1 cellular context compared by ENCODE assay signal in the genomic region with DNA sequence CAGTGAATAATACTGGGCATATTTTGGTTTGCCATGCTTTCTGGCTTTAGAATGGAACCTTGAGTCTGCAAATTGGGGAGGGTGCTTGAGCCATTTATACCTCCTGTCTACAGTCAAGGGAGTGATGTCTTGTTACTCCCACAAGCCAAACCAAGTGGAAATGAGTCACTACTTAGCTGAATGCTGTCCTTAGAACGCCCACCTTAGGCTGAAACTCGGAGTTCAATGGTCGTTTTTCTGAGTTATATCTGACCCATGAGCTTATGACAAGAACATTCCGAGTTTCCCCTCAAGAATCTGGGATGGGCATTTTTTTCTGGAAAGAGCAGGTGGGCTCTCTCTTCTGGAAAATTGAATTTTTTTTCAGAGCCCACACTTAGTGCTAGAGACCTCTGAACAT.
TF ChIP-seq lines count a peak whose summit lies in the region.

No MANE protein-coding gene starts in this region.

TF ChIP-seq in GM12878, 131 proteins besides CTCF, POLR2A, EP300 and RAD21 (continued from another document):
- TF ChIP-seq, protein P1, sequence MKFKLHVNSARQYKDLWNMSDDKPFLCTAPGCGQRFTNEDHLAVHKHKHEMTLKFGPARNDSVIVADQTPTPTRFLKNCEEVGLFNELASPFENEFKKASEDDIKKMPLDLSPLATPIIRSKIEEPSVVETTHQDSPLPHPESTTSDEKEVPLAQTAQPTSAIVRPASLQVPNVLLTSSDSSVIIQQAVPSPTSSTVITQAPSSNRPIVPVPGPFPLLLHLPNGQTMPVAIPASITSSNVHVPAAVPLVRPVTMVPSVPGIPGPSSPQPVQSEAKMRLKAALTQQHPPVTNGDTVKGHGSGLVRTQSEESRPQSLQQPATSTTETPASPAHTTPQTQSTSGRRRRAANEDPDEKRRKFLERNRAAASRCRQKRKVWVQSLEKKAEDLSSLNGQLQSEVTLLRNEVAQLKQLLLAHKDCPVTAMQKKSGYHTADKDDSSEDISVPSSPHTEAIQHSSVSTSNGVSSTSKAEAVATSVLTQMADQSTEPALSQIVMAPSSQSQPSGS (IDR thresholded peaks at IDR 0.05; ENCODE audit: low read length), result peak; percentile 68
- TF ChIP-seq, protein P2, sequence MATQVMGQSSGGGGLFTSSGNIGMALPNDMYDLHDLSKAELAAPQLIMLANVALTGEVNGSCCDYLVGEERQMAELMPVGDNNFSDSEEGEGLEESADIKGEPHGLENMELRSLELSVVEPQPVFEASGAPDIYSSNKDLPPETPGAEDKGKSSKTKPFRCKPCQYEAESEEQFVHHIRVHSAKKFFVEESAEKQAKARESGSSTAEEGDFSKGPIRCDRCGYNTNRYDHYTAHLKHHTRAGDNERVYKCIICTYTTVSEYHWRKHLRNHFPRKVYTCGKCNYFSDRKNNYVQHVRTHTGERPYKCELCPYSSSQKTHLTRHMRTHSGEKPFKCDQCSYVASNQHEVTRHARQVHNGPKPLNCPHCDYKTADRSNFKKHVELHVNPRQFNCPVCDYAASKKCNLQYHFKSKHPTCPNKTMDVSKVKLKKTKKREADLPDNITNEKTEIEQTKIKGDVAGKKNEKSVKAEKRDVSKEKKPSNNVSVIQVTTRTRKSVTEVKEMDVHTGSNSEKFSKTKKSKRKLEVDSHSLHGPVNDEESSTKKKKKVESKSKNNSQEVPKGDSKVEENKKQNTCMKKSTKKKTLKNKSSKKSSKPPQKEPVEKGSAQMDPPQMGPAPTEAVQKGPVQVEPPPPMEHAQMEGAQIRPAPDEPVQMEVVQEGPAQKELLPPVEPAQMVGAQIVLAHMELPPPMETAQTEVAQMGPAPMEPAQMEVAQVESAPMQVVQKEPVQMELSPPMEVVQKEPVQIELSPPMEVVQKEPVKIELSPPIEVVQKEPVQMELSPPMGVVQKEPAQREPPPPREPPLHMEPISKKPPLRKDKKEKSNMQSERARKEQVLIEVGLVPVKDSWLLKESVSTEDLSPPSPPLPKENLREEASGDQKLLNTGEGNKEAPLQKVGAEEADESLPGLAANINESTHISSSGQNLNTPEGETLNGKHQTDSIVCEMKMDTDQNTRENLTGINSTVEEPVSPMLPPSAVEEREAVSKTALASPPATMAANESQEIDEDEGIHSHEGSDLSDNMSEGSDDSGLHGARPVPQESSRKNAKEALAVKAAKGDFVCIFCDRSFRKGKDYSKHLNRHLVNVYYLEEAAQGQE (IDR thresholded peaks at IDR 0.05; ENCODE audit: low read depth, low read length), result no peak
- no peak for TF ChIP-seq RCOR1 (conservative IDR thresholded peaks at IDR 0.05; ENCODE audit: low read depth, low read length)
- TF ChIP-seq, protein P3, sequence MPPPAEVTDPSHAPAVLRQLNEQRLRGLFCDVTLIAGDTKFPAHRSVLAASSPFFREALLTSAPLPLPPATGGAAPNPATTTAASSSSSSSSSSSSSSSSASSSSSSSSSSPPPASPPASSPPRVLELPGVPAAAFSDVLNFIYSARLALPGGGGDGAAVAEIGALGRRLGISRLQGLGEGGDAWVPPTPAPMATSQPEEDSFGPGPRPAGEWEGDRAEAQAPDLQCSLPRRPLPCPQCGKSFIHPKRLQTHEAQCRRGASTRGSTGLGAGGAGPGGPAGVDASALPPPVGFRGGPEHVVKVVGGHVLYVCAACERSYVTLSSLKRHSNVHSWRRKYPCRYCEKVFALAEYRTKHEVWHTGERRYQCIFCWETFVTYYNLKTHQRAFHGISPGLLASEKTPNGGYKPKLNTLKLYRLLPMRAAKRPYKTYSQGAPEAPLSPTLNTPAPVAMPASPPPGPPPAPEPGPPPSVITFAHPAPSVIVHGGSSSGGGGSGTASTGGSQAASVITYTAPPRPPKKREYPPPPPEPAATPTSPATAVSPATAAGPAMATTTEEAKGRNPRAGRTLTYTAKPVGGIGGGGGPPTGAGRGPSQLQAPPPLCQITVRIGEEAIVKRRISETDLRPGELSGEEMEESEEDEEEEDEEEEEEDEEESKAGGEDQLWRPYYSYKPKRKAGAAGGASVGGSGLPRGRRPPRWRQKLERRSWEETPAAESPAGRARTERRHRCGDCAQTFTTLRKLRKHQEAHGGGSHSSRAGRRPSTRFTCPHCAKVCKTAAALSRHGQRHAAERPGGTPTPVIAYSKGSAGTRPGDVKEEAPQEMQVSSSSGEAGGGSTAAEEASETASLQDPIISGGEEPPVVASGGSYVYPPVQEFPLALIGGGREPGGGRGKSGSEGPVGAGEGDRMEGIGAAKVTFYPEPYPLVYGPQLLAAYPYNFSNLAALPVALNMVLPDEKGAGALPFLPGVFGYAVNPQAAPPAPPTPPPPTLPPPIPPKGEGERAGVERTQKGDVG (CRISPR knock-in tag; IDR thresholded peaks at IDR 0.05), result no peak
- no peak for TF ChIP-seq YBX1 (IDR thresholded peaks at IDR 0.05)
- TF ChIP-seq MEF2A (IDR thresholded peaks at IDR 0.05; ENCODE audit: insufficient read depth, low read depth, low read length), result 0 out of 2 replicates have a peak, but pooled peaks have one; percentile 31
- TF ChIP-seq, protein P4, sequence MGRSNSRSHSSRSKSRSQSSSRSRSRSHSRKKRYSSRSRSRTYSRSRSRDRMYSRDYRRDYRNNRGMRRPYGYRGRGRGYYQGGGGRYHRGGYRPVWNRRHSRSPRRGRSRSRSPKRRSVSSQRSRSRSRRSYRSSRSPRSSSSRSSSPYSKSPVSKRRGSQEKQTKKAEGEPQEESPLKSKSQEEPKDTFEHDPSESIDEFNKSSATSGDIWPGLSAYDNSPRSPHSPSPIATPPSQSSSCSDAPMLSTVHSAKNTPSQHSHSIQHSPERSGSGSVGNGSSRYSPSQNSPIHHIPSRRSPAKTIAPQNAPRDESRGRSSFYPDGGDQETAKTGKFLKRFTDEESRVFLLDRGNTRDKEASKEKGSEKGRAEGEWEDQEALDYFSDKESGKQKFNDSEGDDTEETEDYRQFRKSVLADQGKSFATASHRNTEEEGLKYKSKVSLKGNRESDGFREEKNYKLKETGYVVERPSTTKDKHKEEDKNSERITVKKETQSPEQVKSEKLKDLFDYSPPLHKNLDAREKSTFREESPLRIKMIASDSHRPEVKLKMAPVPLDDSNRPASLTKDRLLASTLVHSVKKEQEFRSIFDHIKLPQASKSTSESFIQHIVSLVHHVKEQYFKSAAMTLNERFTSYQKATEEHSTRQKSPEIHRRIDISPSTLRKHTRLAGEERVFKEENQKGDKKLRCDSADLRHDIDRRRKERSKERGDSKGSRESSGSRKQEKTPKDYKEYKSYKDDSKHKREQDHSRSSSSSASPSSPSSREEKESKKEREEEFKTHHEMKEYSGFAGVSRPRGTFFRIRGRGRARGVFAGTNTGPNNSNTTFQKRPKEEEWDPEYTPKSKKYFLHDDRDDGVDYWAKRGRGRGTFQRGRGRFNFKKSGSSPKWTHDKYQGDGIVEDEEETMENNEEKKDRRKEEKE (IDR thresholded peaks at IDR 0.05), result no peak
- no peak for TF ChIP-seq LARP7 (IDR thresholded peaks at IDR 0.05)
- TF ChIP-seq NR2C1 (IDR thresholded peaks at IDR 0.05), result no peak
- no peak for TF ChIP-seq TCF7 (IDR thresholded peaks at IDR 0.05; ENCODE audit: borderline replicate concordance)
- peak; percentile 85 for TF ChIP-seq RUNX3 (IDR thresholded peaks at IDR 0.05; ENCODE audit: low read length)
- TF ChIP-seq STAT1 (conservative IDR thresholded peaks at IDR 0.05), result no peak
- TF ChIP-seq ZZZ3 (IDR thresholded peaks at IDR 0.05; ENCODE audit: control insufficient read depth, insufficient read length, low read depth), result no peak
- TF ChIP-seq, protein P5, sequence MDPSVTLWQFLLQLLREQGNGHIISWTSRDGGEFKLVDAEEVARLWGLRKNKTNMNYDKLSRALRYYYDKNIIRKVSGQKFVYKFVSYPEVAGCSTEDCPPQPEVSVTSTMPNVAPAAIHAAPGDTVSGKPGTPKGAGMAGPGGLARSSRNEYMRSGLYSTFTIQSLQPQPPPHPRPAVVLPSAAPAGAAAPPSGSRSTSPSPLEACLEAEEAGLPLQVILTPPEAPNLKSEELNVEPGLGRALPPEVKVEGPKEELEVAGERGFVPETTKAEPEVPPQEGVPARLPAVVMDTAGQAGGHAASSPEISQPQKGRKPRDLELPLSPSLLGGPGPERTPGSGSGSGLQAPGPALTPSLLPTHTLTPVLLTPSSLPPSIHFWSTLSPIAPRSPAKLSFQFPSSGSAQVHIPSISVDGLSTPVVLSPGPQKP (IDR thresholded peaks at IDR 0.05; ENCODE audit: low read depth, low read length), result no peak
- TF ChIP-seq SPI1 (IDR thresholded peaks at IDR 0.05; ENCODE audit: borderline replicate concordance, insufficient read depth, low read depth, low read length), result no peak
- no peak for TF ChIP-seq RB1 (IDR thresholded peaks at IDR 0.05; ENCODE audit: borderline replicate concordance)
